In genomic region chr1:214008791-214009612, GRCh38 we compare ENCODE assay signal across 2 cellular contexts.
TF ChIP-seq lines count a peak whose summit lies in the region.

No MANE protein-coding gene starts in this region.

TF ChIP-seq in SK-N-SH, 30 proteins besides CTCF, POLR2A, EP300 and RAD21 (continued from another document):
- no peak for TF ChIP-seq ZBTB33 (IDR thresholded peaks at IDR 0.05; ENCODE audit: borderline replicate concordance, low read depth)
- TF ChIP-seq TEAD4 (IDR thresholded peaks at IDR 0.05; ENCODE audit: borderline replicate concordance, insufficient read depth), result no peak
- TF ChIP-seq GATA2 (CRISPR knock-in tag; IDR thresholded peaks at IDR 0.05), result no peak
- no peak for TF ChIP-seq RCOR1 (IDR thresholded peaks at IDR 0.05; ENCODE audit: low read length)
- TF ChIP-seq, protein P1, sequence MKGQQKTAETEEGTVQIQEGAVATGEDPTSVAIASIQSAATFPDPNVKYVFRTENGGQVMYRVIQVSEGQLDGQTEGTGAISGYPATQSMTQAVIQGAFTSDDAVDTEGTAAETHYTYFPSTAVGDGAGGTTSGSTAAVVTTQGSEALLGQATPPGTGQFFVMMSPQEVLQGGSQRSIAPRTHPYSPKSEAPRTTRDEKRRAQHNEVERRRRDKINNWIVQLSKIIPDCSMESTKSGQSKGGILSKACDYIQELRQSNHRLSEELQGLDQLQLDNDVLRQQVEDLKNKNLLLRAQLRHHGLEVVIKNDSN (IDR thresholded peaks at IDR 0.05; ENCODE audit: borderline replicate concordance, low read depth), result no peak
- TF ChIP-seq NRF1 (IDR thresholded peaks at IDR 0.05; ENCODE audit: low read depth, low read length), result no peak
- TF ChIP-seq EZH2phosphoT487 (IDR thresholded peaks at IDR 0.05; ENCODE audit: borderline replicate concordance, low read depth), result no peak
- no peak for TF ChIP-seq FOSL2 (IDR thresholded peaks at IDR 0.05; ENCODE audit: borderline replicate concordance, low read depth)
- TF ChIP-seq, protein P2, sequence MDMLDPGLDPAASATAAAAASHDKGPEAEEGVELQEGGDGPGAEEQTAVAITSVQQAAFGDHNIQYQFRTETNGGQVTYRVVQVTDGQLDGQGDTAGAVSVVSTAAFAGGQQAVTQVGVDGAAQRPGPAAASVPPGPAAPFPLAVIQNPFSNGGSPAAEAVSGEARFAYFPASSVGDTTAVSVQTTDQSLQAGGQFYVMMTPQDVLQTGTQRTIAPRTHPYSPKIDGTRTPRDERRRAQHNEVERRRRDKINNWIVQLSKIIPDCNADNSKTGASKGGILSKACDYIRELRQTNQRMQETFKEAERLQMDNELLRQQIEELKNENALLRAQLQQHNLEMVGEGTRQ (IDR thresholded peaks at IDR 0.05; ENCODE audit: borderline replicate concordance, low read depth, low read length), result no peak
- no peak for TF ChIP-seq MXI1 (IDR thresholded peaks at IDR 0.05; ENCODE audit: low read depth, low read length)

TF ChIP-seq in SK-N-SH treated with all-trans-retinoic acid at 6 μM for 48 hours, 23 proteins besides CTCF, POLR2A, EP300 and RAD21 (continued from another document):
- TF ChIP-seq POU6F1 (CRISPR knock-in tag; IDR thresholded peaks at IDR 0.05; ENCODE audit: borderline replicate concordance, low read depth) (no peak), ISL1 (CRISPR knock-in tag; IDR thresholded peaks at IDR 0.05) (no peak), ZFP30 (CRISPR knock-in tag; IDR thresholded peaks at IDR 0.05) (no peak), ZNF565 (CRISPR knock-in tag; conservative IDR thresholded peaks at IDR 0.05; ENCODE audit: low read depth) (no peak), ZNF8 (CRISPR knock-in tag; IDR thresholded peaks at IDR 0.05) (no peak), SNAI2 (CRISPR knock-in tag; IDR thresholded peaks at IDR 0.05) (no peak), CREB5 (CRISPR knock-in tag; IDR thresholded peaks at IDR 0.05; ENCODE audit: low read depth) (no peak), TOX (CRISPR knock-in tag; IDR thresholded peaks at IDR 0.05; ENCODE audit: borderline replicate concordance) (no peak), PATZ1 (CRISPR knock-in tag; IDR thresholded peaks at IDR 0.05; ENCODE audit: borderline replicate concordance) (no peak), TCF4 (CRISPR knock-in tag; IDR thresholded peaks at IDR 0.05; ENCODE audit: borderline replicate concordance) (no peak), RARB (CRISPR knock-in tag; IDR thresholded peaks at IDR 0.05) (no peak), BACH2 (CRISPR knock-in tag; IDR thresholded peaks at IDR 0.05; ENCODE audit: borderline replicate concordance) (no peak), CSDC2 (CRISPR knock-in tag; IDR thresholded peaks at IDR 0.05) (no peak), ZC3H10 (CRISPR knock-in tag; IDR thresholded peaks at IDR 0.05) (no peak), ESRRG (CRISPR knock-in tag; IDR thresholded peaks at IDR 0.05) (no peak), GLIS3 (CRISPR knock-in tag; IDR thresholded peaks at IDR 0.05) (no peak), ARNTL (CRISPR knock-in tag; IDR thresholded peaks at IDR 0.05; ENCODE audit: borderline replicate concordance, low read depth) (no peak)
- TF ChIP-seq, protein P3, sequence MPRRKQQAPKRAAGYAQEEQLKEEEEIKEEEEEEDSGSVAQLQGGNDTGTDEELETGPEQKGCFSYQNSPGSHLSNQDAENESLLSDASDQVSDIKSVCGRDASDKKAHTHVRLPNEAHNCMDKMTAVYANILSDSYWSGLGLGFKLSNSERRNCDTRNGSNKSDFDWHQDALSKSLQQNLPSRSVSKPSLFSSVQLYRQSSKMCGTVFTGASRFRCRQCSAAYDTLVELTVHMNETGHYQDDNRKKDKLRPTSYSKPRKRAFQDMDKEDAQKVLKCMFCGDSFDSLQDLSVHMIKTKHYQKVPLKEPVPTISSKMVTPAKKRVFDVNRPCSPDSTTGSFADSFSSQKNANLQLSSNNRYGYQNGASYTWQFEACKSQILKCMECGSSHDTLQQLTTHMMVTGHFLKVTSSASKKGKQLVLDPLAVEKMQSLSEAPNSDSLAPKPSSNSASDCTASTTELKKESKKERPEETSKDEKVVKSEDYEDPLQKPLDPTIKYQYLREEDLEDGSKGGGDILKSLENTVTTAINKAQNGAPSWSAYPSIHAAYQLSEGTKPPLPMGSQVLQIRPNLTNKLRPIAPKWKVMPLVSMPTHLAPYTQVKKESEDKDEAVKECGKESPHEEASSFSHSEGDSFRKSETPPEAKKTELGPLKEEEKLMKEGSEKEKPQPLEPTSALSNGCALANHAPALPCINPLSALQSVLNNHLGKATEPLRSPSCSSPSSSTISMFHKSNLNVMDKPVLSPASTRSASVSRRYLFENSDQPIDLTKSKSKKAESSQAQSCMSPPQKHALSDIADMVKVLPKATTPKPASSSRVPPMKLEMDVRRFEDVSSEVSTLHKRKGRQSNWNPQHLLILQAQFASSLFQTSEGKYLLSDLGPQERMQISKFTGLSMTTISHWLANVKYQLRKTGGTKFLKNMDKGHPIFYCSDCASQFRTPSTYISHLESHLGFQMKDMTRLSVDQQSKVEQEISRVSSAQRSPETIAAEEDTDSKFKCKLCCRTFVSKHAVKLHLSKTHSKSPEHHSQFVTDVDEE (CRISPR knock-in tag; IDR thresholded peaks at IDR 0.05), result no peak
